Comparison of ENCODE assay signal across 7 cellular contexts in genomic region chr15:90884719-90885431, GRCh38. TPM values are rescaled to one million over a fixed set of nuclear protein-coding genes. Genes with fewer than 3 reads are reported as not detected.
DNase-seq lines count a peak whose midpoint lies in the region; ATAC-seq, FAIRE-seq and TF ChIP-seq lines count a peak whose summit lies in the region.
"Had no signal": no experiment of that assay in that cellular context is flagged by ENCODE, and none has a peak within 500 bp of the region (broad histone marks: within the 10 kb centered on the region; RNA-seq: fewer than 3 reads in every experiment).

No MANE protein-coding gene starts in this region.

- H3K4me1 ChIP-seq in keratinocyte (ENCODE audit: control insufficient read depth, extremely low read depth, insufficient read depth, low read length) (no peaks in the 10 kb centered on the region), upper lobe of right lung (peaks cover 30% of the 10 kb centered on the region)

- peaks cover 2% of the 10 kb centered on the region for H3K27me3 Mint-ChIP-seq in activated T-cell treated with anti-CD3 and anti-CD28 coated beads, Interleukin-2, amount 50 U/mL, for 24 hours

- H3K79me2 ChIP-seq in keratinocyte (ENCODE audit: control insufficient read depth, insufficient read depth, low read length) = no peaks in the 10 kb centered on the region

- H3K4me1 Mint-ChIP-seq in activated T-cell treated with anti-CD3 and anti-CD28 coated beads, Interleukin-2, amount 50 U/mL, for 24 hours (ENCODE audit: low read depth) = peaks cover 19% of the 10 kb centered on the region

- H3K9me1 ChIP-seq in keratinocyte (ENCODE audit: control insufficient read depth, extremely low read depth, insufficient read depth, low read length) = no peaks in the 10 kb centered on the region

- H4K20me1 ChIP-seq in keratinocyte (ENCODE audit: control insufficient read depth, extremely low read depth, insufficient read depth, low read length) = no peaks in the 10 kb centered on the region

- peak overlapping the region; percentile 17 for H3K4me3 Mint-ChIP-seq in activated T-cell treated with anti-CD3 and anti-CD28 coated beads, Interleukin-2, amount 50 U/mL, for 24 hours

- peak overlapping the region; percentile 45 for H3K4me2 ChIP-seq in keratinocyte (ENCODE audit: control insufficient read depth, extremely low read depth, insufficient read depth, low read depth, low read length)

- peaks cover 34% of the 10 kb centered on the region for H3K36me3 Mint-ChIP-seq in activated T-cell treated with anti-CD3 and anti-CD28 coated beads, Interleukin-2, amount 50 U/mL, for 24 hours (ENCODE audit: low read depth)

- FAIRE-seq in keratinocyte (lab: Jason Lieb, UNC) = no peak

- H3K9me3 Mint-ChIP-seq in activated T-cell treated with anti-CD3 and anti-CD28 coated beads, Interleukin-2, amount 50 U/mL, for 24 hours = no peaks in the 10 kb centered on the region
- H3K9me3 Mint-ChIP-seq: CD8-positive, alpha-beta memory T cell had no signal

- H3K36me3 ChIP-seq in keratinocyte (ENCODE audit: control insufficient read depth in 2 of 2, extremely low read depth in 1 of 2, insufficient read depth in 2 of 2, low read length in 2 of 2) (peaks cover 8 to 13% of the 10 kb centered on the region in 2 experiments), upper lobe of right lung (peaks cover 59% of the 10 kb centered on the region)

- no peak for TF ChIP-seq CTCF in keratinocyte (optimal IDR thresholded peaks at IDR 0.05 in 1 of 3, IDR thresholded peaks at IDR 0.05 in 1 of 3, conservative IDR thresholded peaks at IDR 0.05 in 1 of 3; ENCODE audit: extremely low read depth in 1 of 3, insufficient read depth in 2 of 3, low read length in 3 of 3)
- TF ChIP-seq CTCF in upper lobe of right lung (IDR thresholded peaks at IDR 0.05) = no peak

- dilution Hi-C loops in keratinocyte (cut with MboI; ENCODE audit: extremely low pct_ligation_motif_present, low sequenced_read_pairs) = no loop called here

- peak; percentile 0 for ATAC-seq in upper lobe of right lung

- intact Hi-C loops in upper lobe of right lung (cut with DNase I) = loop anchor here (5.0 kb wide), 1 partner anchor 238 kb away; no protein-coding TSS in a partner anchor

- H3K9ac ChIP-seq in keratinocyte (ENCODE audit: control insufficient read depth, extremely low read depth, insufficient read depth, low read length) = peak overlapping the region; percentile 47

- H3K27ac ChIP-seq in keratinocyte (ENCODE audit: control insufficient read depth, insufficient read depth, low read length) (no peak overlapping the region), upper lobe of right lung (peak overlapping the region; percentile 96)

- peak overlapping the region in 1 of 3 experiments; percentile 13 for H3K4me3 ChIP-seq in keratinocyte (ENCODE audit: control insufficient read depth in 2 of 3, extremely low read depth in 1 of 3, insufficient read depth in 2 of 3, low read depth in 1 of 3, low read length in 3 of 3)
- peak overlapping the region; percentile 76 for H3K4me3 ChIP-seq in upper lobe of right lung

- DNase-seq in activated T-cell treated with anti-CD3 and anti-CD28 coated beads, Interleukin-2, amount 50 U/mL, for 24 hours = no peak
- no peak for DNase-seq in activated T-cell treated with anti-CD3 and anti-CD28 coated beads, Interleukin-2, amount 50 U/mL, for 1 hour
- DNase-seq in keratinocyte (ENCODE audit: low read depth, low spot score) = no peak
- no peak for DNase-seq in upper lobe of right lung
- no peak for DNase-seq in NCI-H526 treated with DMSO at 0.1 percent for 48 hours (lab: John Stamatoyannopoulos, UW)
- DNase-seq in NAMALWA (ENCODE audit: low spot score) = no peak
- DNase-seq: CD8-positive, alpha-beta memory T cell had no signal

- H3K27ac Mint-ChIP-seq in activated T-cell treated with anti-CD3 and anti-CD28 coated beads, Interleukin-2, amount 50 U/mL, for 24 hours = peak overlapping the region; percentile 61

- H2AFZ ChIP-seq in keratinocyte (ENCODE audit: control insufficient read depth, low read length) = peak overlapping the region; percentile 30

- H3K27me3 ChIP-seq in keratinocyte (ENCODE audit: control insufficient read depth, extremely low read depth, insufficient read depth, low read length) (no peaks in the 10 kb centered on the region), upper lobe of right lung (no peaks in the 10 kb centered on the region)

- H3K9me3 ChIP-seq in keratinocyte (ENCODE audit: control insufficient read depth, low read depth, low read length) = no peaks in the 10 kb centered on the region
- H3K9me3 ChIP-seq in upper lobe of right lung = no peaks in the 10 kb centered on the region

RNA-seq across cellular contexts. Expression of gene FES, which starts 0.6 kb away (rescaled TPM):
- polyA plus RNA-seq in keratinocyte = 0.24 to 0.34 TPM (median 0.28 TPM) in 3 replicates
- not detected for polyA plus RNA-seq in keratinocyte (2011; ENCODE audit: low read depth)
- 0.10 and 0.14 TPM in 2 replicates for polyA plus RNA-seq in keratinocyte (2011; cell fraction: cytosol; rRNA removed)
- polyA plus RNA-seq in keratinocyte (2011; cell fraction: nucleus; rRNA removed) = 0.11 and 0.56 TPM in 2 replicates
- polyA plus RNA-seq in keratinocyte (2012; ENCODE audit: low replicate concordance) = 0.16 and 0.82 TPM in 2 replicates
- polyA minus RNA-seq in keratinocyte = 0.83 to 3.2 TPM in 2 of 3 replicates, not detected in the other
- polyA minus RNA-seq in keratinocyte (2011; cell fraction: cytosol; rRNA and poly(A)+ RNA removed) = not detected
- not detected in 2 replicates for polyA minus RNA-seq in keratinocyte (2011; cell fraction: nucleus; rRNA and poly(A)+ RNA removed)
- total RNA-seq in upper lobe of right lung = 48.0 TPM

RNA-seq across cellular contexts. Expression of gene FURIN, which starts 16.5 kb away (rescaled TPM):
- polyA plus RNA-seq in keratinocyte = 22.8 to 36.5 TPM (median 34.7 TPM) in 3 replicates
- 52.4 TPM for polyA plus RNA-seq in keratinocyte (2011; ENCODE audit: low read depth)
- 18.2 and 36.2 TPM in 2 replicates for polyA plus RNA-seq in keratinocyte (2011; cell fraction: cytosol; rRNA removed)
- polyA plus RNA-seq in keratinocyte (2011; cell fraction: nucleus; rRNA removed) = 54.7 and 61.8 TPM in 2 replicates
- 44.8 and 74.3 TPM in 2 replicates for polyA plus RNA-seq in keratinocyte (2012; ENCODE audit: low replicate concordance)
- 41.0 to 160 TPM (median 48.8 TPM) in 3 replicates for polyA minus RNA-seq in keratinocyte
- polyA minus RNA-seq in keratinocyte (2011; cell fraction: cytosol; rRNA and poly(A)+ RNA removed) = 88.1 TPM
- 67.9 and 69.1 TPM in 2 replicates for polyA minus RNA-seq in keratinocyte (2011; cell fraction: nucleus; rRNA and poly(A)+ RNA removed)
- 104 TPM for total RNA-seq in upper lobe of right lung

RNA-seq across cellular contexts. Expression of gene MAN2A2, which starts 18.2 kb away (rescaled TPM):
- polyA plus RNA-seq in keratinocyte = 6.6 to 13.4 TPM (median 9.7 TPM) in 3 replicates
- polyA plus RNA-seq in keratinocyte (2011; ENCODE audit: low read depth) = 7.3 TPM
- polyA plus RNA-seq in keratinocyte (2011; cell fraction: cytosol; rRNA removed) = 6.5 and 7.6 TPM in 2 replicates
- polyA plus RNA-seq in keratinocyte (2011; cell fraction: nucleus; rRNA removed) = 38.8 and 46.7 TPM in 2 replicates
- polyA plus RNA-seq in keratinocyte (2012; ENCODE audit: low replicate concordance) = 9.0 and 9.7 TPM in 2 replicates
- polyA minus RNA-seq in keratinocyte = 16.9 to 46.0 TPM (median 20.4 TPM) in 3 replicates
- 10.2 TPM for polyA minus RNA-seq in keratinocyte (2011; cell fraction: cytosol; rRNA and poly(A)+ RNA removed)
- polyA minus RNA-seq in keratinocyte (2011; cell fraction: nucleus; rRNA and poly(A)+ RNA removed) = 17.4 and 20.3 TPM in 2 replicates
- total RNA-seq in upper lobe of right lung = 94.0 TPM

RNA-seq across cellular contexts. Expression of gene HDDC3, which starts 47.5 kb away (rescaled TPM):
- 10.6 to 12.1 TPM (median 11.8 TPM) in 3 replicates for polyA plus RNA-seq in keratinocyte
- 14.6 TPM for polyA plus RNA-seq in keratinocyte (2011; ENCODE audit: low read depth)
- polyA plus RNA-seq in keratinocyte (2011; cell fraction: cytosol; rRNA removed) = 7.7 and 9.8 TPM in 2 replicates
- polyA plus RNA-seq in keratinocyte (2011; cell fraction: nucleus; rRNA removed) = 6.4 and 7.6 TPM in 2 replicates
- 9.4 and 12.4 TPM in 2 replicates for polyA plus RNA-seq in keratinocyte (2012; ENCODE audit: low replicate concordance)
- polyA minus RNA-seq in keratinocyte = 4.4 to 7.2 TPM (median 6.5 TPM) in 3 replicates
- 9.4 TPM for polyA minus RNA-seq in keratinocyte (2011; cell fraction: cytosol; rRNA and poly(A)+ RNA removed)
- 2.2 and 4.1 TPM in 2 replicates for polyA minus RNA-seq in keratinocyte (2011; cell fraction: nucleus; rRNA and poly(A)+ RNA removed)
- 12.4 TPM for total RNA-seq in upper lobe of right lung

RNA-seq across cellular contexts. Expression of gene UNC45A, which starts 50.2 kb away (rescaled TPM):
- polyA plus RNA-seq in keratinocyte = 60.9 to 91.0 TPM (median 63.1 TPM) in 3 replicates
- 71.9 TPM for polyA plus RNA-seq in keratinocyte (2011; ENCODE audit: low read depth)
- polyA plus RNA-seq in keratinocyte (2011; cell fraction: cytosol; rRNA removed) = 36.0 and 65.6 TPM in 2 replicates
- polyA plus RNA-seq in keratinocyte (2011; cell fraction: nucleus; rRNA removed) = 92.9 and 109 TPM in 2 replicates
- 69.1 and 85.0 TPM in 2 replicates for polyA plus RNA-seq in keratinocyte (2012; ENCODE audit: low replicate concordance)
- 76.9 to 110 TPM (median 103 TPM) in 3 replicates for polyA minus RNA-seq in keratinocyte
- polyA minus RNA-seq in keratinocyte (2011; cell fraction: cytosol; rRNA and poly(A)+ RNA removed) = 93.0 TPM
- 91.7 and 99.8 TPM in 2 replicates for polyA minus RNA-seq in keratinocyte (2011; cell fraction: nucleus; rRNA and poly(A)+ RNA removed)
- 60.9 TPM for total RNA-seq in upper lobe of right lung
